ENCODE assay signal across 25 cellular contexts in genomic region chr2:72602711-72603110, GRCh38.
"Had no signal": no experiment of that assay in that cellular context is flagged by ENCODE, and none has a peak within 500 bp of the region (broad histone marks: within the 10 kb centered on the region; RNA-seq: fewer than 3 reads in every experiment).

No MANE protein-coding gene starts in this region.

- H3K27ac ChIP-seq: adrenal gland, breast epithelium had no signal

- H3K9me3 Mint-ChIP-seq: activated naive CD4-positive, alpha-beta T cell treated with anti-CD3 and anti-CD28 coated beads for 36 hours; activated T-cell treated with anti-CD3 and anti-CD28 coated beads, Interleukin-2, amount 50 U/mL, for 4 hours had no signal

- ATAC-seq: activated T-cell treated with anti-CD3 and anti-CD28 coated beads, Interleukin-2, amount 50 U/mL, for 4 hours; T-helper 17 cell had no signal

- H3K4me1 ChIP-seq: adrenal gland, breast epithelium had no signal

- H3K36me3 ChIP-seq: adrenal gland, breast epithelium had no signal

- H3K4me3 Mint-ChIP-seq: activated naive CD4-positive, alpha-beta T cell treated with anti-CD3 and anti-CD28 coated beads for 36 hours; activated naive CD8-positive, alpha-beta T cell; activated T-cell treated with anti-CD3 and anti-CD28 coated beads, Interleukin-2, amount 50 U/mL, for 4 hours; T-helper 17 cell; WTC11 had no signal

- H3K27me3 Mint-ChIP-seq: activated naive CD8-positive, alpha-beta T cell; T-helper 17 cell had no signal

- H3K27ac Mint-ChIP-seq: activated naive CD4-positive, alpha-beta T cell treated with anti-CD3 and anti-CD28 coated beads for 36 hours; T-helper 17 cell had no signal

- DNase-seq: activated CD4-positive, alpha-beta T cell treated with anti-CD3 and anti-CD28 coated beads for 48 hours; activated CD4-positive, alpha-beta T cell treated with anti-CD3 and anti-CD28 coated beads, Interleukin-2, amount 50 U/mL, for 4 hours; activated CD4-positive, CD25-positive, alpha-beta regulatory T cell treated with anti-CD3 and anti-CD28 coated beads, Interleukin-2, amount 50 U/mL, for 72 hours; activated CD8-positive, alpha-beta memory T cell treated with anti-CD3 and anti-CD28 coated beads for 24 hours; activated gamma-delta T cell; activated naive CD4-positive, alpha-beta T cell treated with anti-CD3 and anti-CD28 coated beads for 36 hours; activated T-cell treated with anti-CD3 and anti-CD28 coated beads, Interleukin-2, amount 50 U/mL, for 4 hours; adrenal gland; anterior cingulate cortex; central memory CD4-positive, alpha-beta T cell; Kasumi-1; KBM-7; NCI-H1048; NCI-H1930; NCI-H345; NCI-H510A; NCI-H526 treated with DMSO at 0.1 percent for 48 hours; NCI-H82; SHP77; T-helper 17 cell; T-helper 9 cell had no signal

- FAIRE-seq: RCC 7860 had no signal

- H3K4me3 ChIP-seq: adrenal gland, breast epithelium had no signal

- H3K27me3 ChIP-seq: adrenal gland, breast epithelium had no signal

- H3K9me3 ChIP-seq: adrenal gland, breast epithelium had no signal
